19 cellular contexts compared by ENCODE assay signal in the genomic region with DNA sequence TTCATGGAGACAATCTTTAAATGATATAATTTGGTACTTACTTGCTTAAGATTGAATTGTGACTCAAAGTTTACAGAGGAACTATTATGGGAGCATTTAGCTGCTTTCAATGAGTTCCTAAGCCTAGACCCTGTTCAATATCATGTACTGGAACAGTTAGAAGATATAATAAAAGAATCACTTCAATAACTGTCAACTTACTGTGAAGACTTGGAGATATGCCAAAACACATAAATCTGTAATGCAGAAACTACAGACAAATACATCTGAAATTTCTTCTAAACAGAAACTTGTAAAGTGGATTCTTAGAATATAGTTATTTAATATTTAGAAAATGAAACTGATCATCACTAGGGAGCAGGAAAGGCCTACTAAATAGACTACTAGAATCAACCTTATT.
"Had no signal": no experiment of that assay in that cellular context is flagged by ENCODE, and none has a peak within 500 bp of the region (broad histone marks: within the 10 kb centered on the region; RNA-seq: fewer than 3 reads in every experiment).

No MANE protein-coding gene starts in this region.

- H3K27me3 ChIP-seq: SJSA1 had no signal

- ATAC-seq: T-helper 17 cell had no signal

- H3K27ac ChIP-seq: HL-60, SJSA1, SK-N-MC had no signal

- H3K4me3 ChIP-seq: SJSA1, SK-N-MC had no signal

- H3K4me1 ChIP-seq: SJSA1 had no signal

- H3K36me3 ChIP-seq: SJSA1 had no signal

- DNase-seq: KBM-7, MV-4-11, NCI-H1048, NCI-H1436, NCI-H187, NCI-H2029, NCI-H2081 treated with DMSO at 0.1 percent for 48 hours, NCI-H2227 treated with DMSO at 0.1 percent for 48 hours, NCI-H510A, NCI-H524 treated with DMSO at 0.1 percent for 48 hours, NCI-H748 treated with DMSO at 0.1 percent for 48 hours, Right ventricle myocardium superior, RPMI8226, SIG-M5, T-helper 1 cell, T-helper 17 cell had no signal
